Comparison of ENCODE assay signal across 8 cellular contexts in the genomic region with DNA sequence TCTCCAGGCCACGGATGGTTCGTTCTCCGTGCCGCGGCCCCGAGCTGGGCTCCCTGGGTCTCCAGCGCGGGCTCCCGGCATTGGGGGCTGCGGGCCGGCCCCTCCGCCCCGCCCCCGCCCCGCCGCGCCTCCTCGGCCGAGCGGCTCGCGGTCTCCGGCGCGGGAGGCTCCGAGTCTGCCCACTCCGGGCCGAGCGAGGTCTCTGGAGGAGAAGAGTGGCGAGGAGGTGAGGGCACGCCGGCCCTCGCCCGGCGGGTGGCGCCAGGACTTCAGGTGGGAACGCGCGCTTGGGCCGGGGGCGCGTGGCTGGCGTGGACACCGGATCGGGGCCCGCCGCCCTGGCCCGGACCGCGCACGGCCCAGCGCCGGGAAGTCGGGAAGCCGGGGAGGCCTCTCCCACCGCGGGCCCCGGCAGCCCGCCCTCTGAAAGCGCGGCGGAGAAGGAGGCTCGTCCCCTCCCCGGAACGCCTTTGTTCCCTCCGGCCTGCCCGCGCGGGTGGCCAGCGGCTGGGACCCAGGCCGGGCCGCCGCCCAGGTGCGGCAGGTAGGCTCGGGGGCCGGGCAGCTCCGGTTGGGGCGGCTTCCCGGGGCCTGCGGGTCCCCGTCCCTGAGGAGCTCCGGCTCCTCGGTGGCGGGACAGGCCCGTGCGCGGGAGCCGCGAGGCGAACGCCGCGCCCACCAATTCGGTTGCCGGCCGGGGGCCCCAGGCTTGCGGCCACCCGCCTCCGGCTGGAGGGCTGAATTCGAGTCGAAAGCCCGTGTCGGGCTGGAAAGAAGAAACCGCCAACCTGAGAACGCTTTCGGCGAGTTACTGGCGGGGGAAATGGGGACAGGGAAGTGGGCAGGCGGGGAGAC. TPM values are rescaled to one million over a fixed set of nuclear protein-coding genes. Genes with fewer than 3 reads are reported as not detected.
A peak's percentile ranks its signal among the peaks of the same experiment; 100 is the strongest.
DNase-seq lines count a peak whose midpoint lies in the region; ATAC-seq, FAIRE-seq and TF ChIP-seq lines count a peak whose summit lies in the region.

No MANE protein-coding gene starts in this region.

- ATAC-seq in GM18868 (IDR thresholded peaks at IDR 0.05; ENCODE audit: unreplicated experiment): peak; percentile 56
- peak; percentile 70 for ATAC-seq in HepG2
- peak; percentile 67 for ATAC-seq in stimulated activated naive CD8-positive, alpha-beta T cell treated with anti-CD3 and anti-CD28 coated beads, Interleukin-15, Interleukin-2, amounts not matched to agents 100 U/mL and 50 U/mL, for 24 hours
- ATAC-seq in GM19324 (IDR thresholded peaks at IDR 0.05; ENCODE audit: low FRiP score, unreplicated experiment): no peak

- in situ Hi-C loops in ACHN (cut with HindIII; ENCODE audit: low pct_ligation_motif_present, low pct_unique_long_range_greater_than_20kb, low sequenced_read_pairs): no loop called here
- in situ Hi-C loops in HepG2 (cut with HindIII; ENCODE audit: extremely low pct_ligation_motif_present, low pct_unique_long_range_greater_than_20kb): no loop called here

- H3K27ac ChIP-seq in SK-N-MC (peak overlapping the region; percentile 67), cingulate gyrus (ENCODE audit: low read depth, low read length) (peak overlapping the region; percentile 66), HepG2 (ENCODE audit: extremely low read length, insufficient read depth, low read length) (no peak overlapping the region)

- TF ChIP-seq CTCF in HepG2 (CRISPR knock-in tag; IDR thresholded peaks at IDR 0.05): 0 out of 2 replicates have a peak, but pooled peaks have one; percentile 12

- CTCF ChIA-PET in HepG2 (lab: Yijun Ruan, JAX; ENCODE audit: low intra/inter-chr PET ratio, low total read pairs): no interaction called here

- peak overlapping the region; percentile 80 for H3K4me2 ChIP-seq in HepG2 (ENCODE audit: low read depth, low read length)

- TF ChIP-seq EP300 in HepG2 (IDR thresholded peaks at IDR 0.05; ENCODE audit: low read depth in 2 of 2, low read length in 2 of 2): no peak
- TF ChIP-seq EP300 in HepG2 (CRISPR knock-in tag; IDR thresholded peaks at IDR 0.05; ENCODE audit: borderline replicate concordance): no peak

- H4K20me1 ChIP-seq in HepG2 (ENCODE audit: insufficient read depth, low read length): no peaks in the 10 kb centered on the region

- POLR2A ChIA-PET in HepG2 (lab: Yijun Ruan, JAX): no interaction called here

- 0 out of 2 replicates have a peak, but pooled peaks have one; percentile 15 for TF ChIP-seq RAD21 in HepG2 (CRISPR knock-in tag; IDR thresholded peaks at IDR 0.05)

- H2AFZ ChIP-seq in HepG2 (ENCODE audit: low read length): no peak overlapping the region

- H3K27me3 ChIP-seq in HepG2 (ENCODE audit: control insufficient read depth in 1 of 2, insufficient read depth in 2 of 2, low read length in 2 of 2): peaks cover 6 to 66% of the 10 kb centered on the region in 2 experiments; a peak in 3 of 5 replicates

- H3K36me3 ChIP-seq in SK-N-MC (ENCODE audit: insufficient read depth, low read length) (peaks cover 4% of the 10 kb centered on the region; the same call in 1 of the 2 replicates), HepG2 (replicated peaks in 1 of 2; ENCODE audit: control insufficient read depth in 1 of 2, insufficient read depth in 2 of 2, low read length in 2 of 2) (no peaks in the 10 kb centered on the region)

- intact Hi-C loops in HepG2 (cut with micrococcal nuclease; ENCODE audit: unreplicated experiment): loop anchor here (5.0 kb wide), 1 partner anchor 128 kb away; no protein-coding TSS in a partner anchor

- WGBS in HepG2 (ENCODE audit: low lambda C conversion rate): 56% methylated on average over 38 of the region's 109 CpGs

- no peak for TF ChIP-seq POLR2A in HepG2 (IDR thresholded peaks at IDR 0.05; ENCODE audit: insufficient read depth in 1 of 2, low read depth in 2 of 2, low read length in 2 of 2)

- H3K4me1 ChIP-seq in HepG2 (ENCODE audit: insufficient read depth, low read length): peaks cover 12% of the 10 kb centered on the region

- H3K9ac ChIP-seq in SK-N-MC (ENCODE audit: insufficient read length) (peak overlapping the region; percentile 95), HepG2 (ENCODE audit: insufficient read depth, low read depth, low read length) (no peak overlapping the region)

- no TSS peak for BruUV-seq in HepG2 (replicated peaks; lab: Mats Ljungman, UMichigan)

- H3K79me2 ChIP-seq in HepG2 (ENCODE audit: insufficient read depth, low read length): no peaks in the 10 kb centered on the region

- H3K4me3 ChIP-seq in SK-N-MC: peak overlapping the region; percentile 84
- H3K4me3 ChIP-seq in HepG2 (replicated peaks in 1 of 3; ENCODE audit: insufficient read depth in 1 of 3, low read depth in 2 of 3, low read length in 3 of 3): peak overlapping the region; percentile 23 to 65 (median 49); a peak in 5 of 6 replicates

- peak; percentile 32 for DNase-seq in ACHN
- no peak for DNase-seq in SK-N-MC (ENCODE audit: low read depth, low spot score)
- DNase-seq in HepG2 (ENCODE audit: low spot score): no peak
- peak; percentile 44 for DNase-seq in stimulated activated naive CD8-positive, alpha-beta T cell treated with anti-CD3 and anti-CD28 coated beads, Interleukin-15, Interleukin-2, amounts not matched to agents 100 U/mL and 50 U/mL, for 24 hours
- DNase-seq in NCI-H524 treated with DMSO at 0.1 percent for 48 hours (lab: John Stamatoyannopoulos, UW): no peak

- no peak for FAIRE-seq in HepG2 (lab: Jason Lieb, UNC)

- H3K9me3 ChIP-seq in SK-N-MC (ENCODE audit: low read depth, low read length) (no peaks in the 10 kb centered on the region), HepG2 (ENCODE audit: low read length) (no peaks in the 10 kb centered on the region)

TF ChIP-seq in HepG2, 621 proteins besides CTCF, POLR2A, EP300 and RAD21 (continues in another document):
- no peak for TF ChIP-seq EZH2 (conservative IDR thresholded peaks at IDR 0.05; ENCODE audit: low read depth, low read length)
- TF ChIP-seq MAZ (IDR thresholded peaks at IDR 0.05; ENCODE audit: borderline replicate concordance, low read depth, low read length): no peak
- no peak for TF ChIP-seq MAZ (CRISPR knock-in tag; IDR thresholded peaks at IDR 0.05; ENCODE audit: low read depth)
- no peak for TF ChIP-seq MXI1 (IDR thresholded peaks at IDR 0.05; ENCODE audit: borderline replicate concordance, low read depth, low read length)

RNA-seq across cellular contexts. Expression of a gene that starts 1.1 kb away (rescaled TPM):
- not detected in 2 replicates for total RNA-seq in HepG2 (2016; rRNA removed; fragmentation: Illumina TruSeq; extraction: Trizol)
- total RNA-seq in HepG2 (2016; cell fraction: cytosol; rRNA removed; fragmentation: Illumina TruSeq; extraction: Trizol; ENCODE audit: low read depth): not detected in 2 replicates
- 0.02 TPM in 1 of 2 replicates, not detected in the other for total RNA-seq in HepG2 (2016; cell fraction: insoluble cytoplasmic fraction; rRNA removed; fragmentation: Illumina TruSeq; extraction: Trizol)
- total RNA-seq in HepG2 (2016; cell fraction: membrane; rRNA removed; fragmentation: Illumina TruSeq; extraction: Trizol): not detected in 2 replicates
- not detected in 2 replicates for total RNA-seq in HepG2 (2016; cell fraction: nucleus; rRNA removed; fragmentation: Illumina TruSeq; extraction: Trizol)
- polyA plus RNA-seq in HepG2 (2011; rRNA removed): not detected in 2 replicates
- 0.01 TPM in 1 of 2 replicates, not detected in the other for polyA plus RNA-seq in HepG2 (2011; cell fraction: cytosol; rRNA removed)
- polyA plus RNA-seq in HepG2 (2011; cell fraction: nucleus; rRNA removed): not detected in 2 replicates
- not detected in 2 replicates for polyA plus RNA-seq in HepG2 (2012)
- polyA plus RNA-seq in HepG2 (2016; cell fraction: cytosol; fragmentation: Illumina TruSeq; extraction: Trizol; ENCODE audit: low read depth): not detected in 2 replicates
- polyA plus RNA-seq in HepG2 (2016; cell fraction: insoluble cytoplasmic fraction; fragmentation: Illumina TruSeq; extraction: Trizol; ENCODE audit: low read depth): not detected in 2 replicates
- polyA plus RNA-seq in HepG2 (2016; cell fraction: membrane; fragmentation: Illumina TruSeq; extraction: Trizol; ENCODE audit: low read depth): not detected in 2 replicates
- polyA plus RNA-seq in HepG2 (2016; cell fraction: nucleus; fragmentation: Illumina TruSeq; extraction: Trizol; ENCODE audit: insufficient read depth, low read depth): not detected in 2 replicates
- 7.5 TPM in 1 of 2 replicates, not detected in the other for polyA minus RNA-seq in HepG2 (2011; rRNA and poly(A)+ RNA removed; ENCODE audit: low replicate concordance)
- not detected in 2 replicates for polyA minus RNA-seq in HepG2 (2011; cell fraction: cytosol; rRNA and poly(A)+ RNA removed)
- 0.13 TPM in 1 of 2 replicates, not detected in the other for polyA minus RNA-seq in HepG2 (2011; cell fraction: nucleus; rRNA and poly(A)+ RNA removed)

Comparison
In these comparisons a context has a peak if more than half of its experiments do, and no peak if none do; other contexts are left out.
1. DNase-seq: peak in ACHN (single experiment) and stimulated activated naive CD8-positive, alpha-beta T cell treated with anti-CD3 and anti-CD28 coated beads, Interleukin-15, Interleukin-2, amounts not matched to agents 100 U/mL and 50 U/mL, for 24 hours (single experiment); none in SK-N-MC (single experiment), HepG2 (single experiment) and NCI-H524 treated with DMSO at 0.1 percent for 48 hours (single experiment).